ENCODE assay signal across 14 cellular contexts in genomic region chr7:69199048-69199447, GRCh38.
DNase-seq lines count a peak whose midpoint lies in the region; ATAC-seq and TF ChIP-seq lines count a peak whose summit lies in the region.
"Had no signal": no experiment of that assay in that cellular context is flagged by ENCODE, and none has a peak within 500 bp of the region (broad histone marks: within the 10 kb centered on the region; RNA-seq: fewer than 3 reads in every experiment).

No MANE protein-coding gene starts in this region.

- H3K4me3 Mint-ChIP-seq in activated naive CD8-positive, alpha-beta T cell = peak overlapping the region; percentile 61
- H3K4me3 Mint-ChIP-seq in stimulated activated memory B cell treated with anti-CD40 and anti-IgM and Interleukin-4, amounts not matched to agents 10 μg/mL and 1 μg/mL and 100 μg/mL, for 72 hours = no peak overlapping the region

- H3K4me3 ChIP-seq in KMS-11 (IDR thresholded peaks at IDR 0.05; ENCODE audit: insufficient read depth, low read depth, low read length) (no peak overlapping the region), adrenal gland (no peak overlapping the region)
- H3K4me3 ChIP-seq: SJSA1 had no signal

- H3K27me3 ChIP-seq in KMS-11 (ENCODE audit: insufficient read depth, low read depth) (no peaks in the 10 kb centered on the region), adrenal gland (no peaks in the 10 kb centered on the region)
- H3K27me3 ChIP-seq: SJSA1 had no signal

- H3K4me1 ChIP-seq in KMS-11 (ENCODE audit: low read depth, poor library complexity, severe bottlenecking) = no peaks in the 10 kb centered on the region
- H3K4me1 ChIP-seq in adrenal gland (replicated peaks in 1 of 2) = no peaks in the 10 kb centered on the region
- H3K4me1 ChIP-seq: SJSA1 had no signal

- H3K4me2 ChIP-seq in KMS-11 = no peak overlapping the region

- H4K20me1 ChIP-seq in KMS-11 (ENCODE audit: insufficient read depth) = no peaks in the 10 kb centered on the region

- peaks cover 19 to 32% of the 10 kb centered on the region in 2 donors for H3K9me3 Mint-ChIP-seq in activated naive CD4-positive, alpha-beta T cell treated with anti-CD3 and anti-CD28 coated beads, Interleukin-2, amount 50 U/mL, for 72 hours
- H3K9me3 Mint-ChIP-seq in activated naive CD8-positive, alpha-beta T cell (ENCODE audit: low read depth) = peaks cover 17% of the 10 kb centered on the region
- peaks cover 18% of the 10 kb centered on the region for H3K9me3 Mint-ChIP-seq in stimulated activated memory B cell treated with anti-CD40 and anti-IgM and Interleukin-4, amounts not matched to agents 10 μg/mL and 1 μg/mL and 100 μg/mL, for 72 hours

- intact Hi-C loops in adrenal gland (cut with DNase I) = no loop called here

- no peaks in the 10 kb centered on the region for H3K79me2 ChIP-seq in KMS-11 (ENCODE audit: insufficient read depth, low read depth)

- ATAC-seq in activated naive CD4-positive, alpha-beta T cell treated with anti-CD3 and anti-CD28 coated beads, Interleukin-2, amount 50 U/mL, for 72 hours = no peak
- ATAC-seq in stimulated activated memory B cell treated with anti-CD40 and anti-IgM and Interleukin-4, amounts not matched to agents 10 μg/mL and 1 μg/mL and 100 μg/mL, for 72 hours = no peak
- ATAC-seq: PC-3 had no signal

- H3K36me3 ChIP-seq in KMS-11 (ENCODE audit: insufficient read depth) = no peaks in the 10 kb centered on the region
- no peaks in the 10 kb centered on the region for H3K36me3 ChIP-seq in adrenal gland (replicated peaks in 1 of 2)
- H3K36me3 ChIP-seq: SJSA1 had no signal

- WGBS in adrenal gland, 4 donors = 71 to 79% (median 77%) methylated on average over 5 of the region's 5 CpGs

- H3K27me3 Mint-ChIP-seq in activated naive CD8-positive, alpha-beta T cell = no peaks in the 10 kb centered on the region
- H3K27me3 Mint-ChIP-seq in stimulated activated memory B cell treated with anti-CD40 and anti-IgM and Interleukin-4, amounts not matched to agents 10 μg/mL and 1 μg/mL and 100 μg/mL, for 72 hours = no peaks in the 10 kb centered on the region

- peak overlapping the region; percentile 39; the same call in 1 of the 2 replicates for H2AFZ ChIP-seq in KMS-11 (ENCODE audit: low read depth)

- H3K9me3 ChIP-seq in adrenal gland (replicated peaks in 1 of 3) = no peaks in the 10 kb centered on the region

- peaks cover 18% of the 10 kb centered on the region for H3K4me1 Mint-ChIP-seq in activated naive CD8-positive, alpha-beta T cell (ENCODE audit: low read depth)
- peaks cover 10% of the 10 kb centered on the region for H3K4me1 Mint-ChIP-seq in stimulated activated memory B cell treated with anti-CD40 and anti-IgM and Interleukin-4, amounts not matched to agents 10 μg/mL and 1 μg/mL and 100 μg/mL, for 72 hours

- no peak for TF ChIP-seq CTCF in KMS-11 (conservative IDR thresholded peaks at IDR 0.05; ENCODE audit: low read depth, low read length)
- no peak for TF ChIP-seq CTCF in adrenal gland (IDR thresholded peaks at IDR 0.05)

- DNase-seq in activated naive CD4-positive, alpha-beta T cell treated with anti-CD3 and anti-CD28 coated beads, Interleukin-2, amount 50 U/mL, for 72 hours (ENCODE audit: low spot score in 2 of 2) = no peak
- no peak for DNase-seq in activated naive CD4-positive, alpha-beta T cell (lab: John Stamatoyannopoulos, UW)
- DNase-seq in adrenal gland (no peak), NCI-H345 (lab: John Stamatoyannopoulos, UW) (no peak), NCI-H2196 (lab: John Stamatoyannopoulos, UW; ENCODE audit: unreplicated experiment) (no peak)
- DNase-seq: aorta; effector memory CD4-positive, alpha-beta T cell; NCI-H526; PC-3; T1000 had no signal

- no peak for TF ChIP-seq POLR2A in adrenal gland (IDR thresholded peaks at IDR 0.05)

- peak overlapping the region; percentile 3 to 71 for H3K27ac Mint-ChIP-seq in activated naive CD4-positive, alpha-beta T cell treated with anti-CD3 and anti-CD28 coated beads, Interleukin-2, amount 50 U/mL, for 72 hours
- H3K27ac Mint-ChIP-seq in activated naive CD8-positive, alpha-beta T cell = peak overlapping the region; percentile 90
- peak overlapping the region; percentile 67 for H3K27ac Mint-ChIP-seq in stimulated activated memory B cell treated with anti-CD40 and anti-IgM and Interleukin-4, amounts not matched to agents 10 μg/mL and 1 μg/mL and 100 μg/mL, for 72 hours

- peaks cover 15 to 25% of the 10 kb centered on the region in 2 donors for H3K36me3 Mint-ChIP-seq in activated naive CD4-positive, alpha-beta T cell treated with anti-CD3 and anti-CD28 coated beads, Interleukin-2, amount 50 U/mL, for 72 hours
- H3K36me3 Mint-ChIP-seq in activated naive CD8-positive, alpha-beta T cell = peaks cover 5% of the 10 kb centered on the region
- peaks cover 6% of the 10 kb centered on the region for H3K36me3 Mint-ChIP-seq in stimulated activated memory B cell treated with anti-CD40 and anti-IgM and Interleukin-4, amounts not matched to agents 10 μg/mL and 1 μg/mL and 100 μg/mL, for 72 hours

- no peak overlapping the region for H3K9ac ChIP-seq in KMS-11

- no peak overlapping the region for H3K27ac ChIP-seq in KMS-11
- H3K27ac ChIP-seq in adrenal gland = peak overlapping the region in 1 of 5 donors; percentile 1
- H3K27ac ChIP-seq: SJSA1 had no signal

Comparison
In these comparisons a context has a peak if more than half of its experiments do, and no peak if none do; other contexts are left out.
1. H3K27ac Mint-ChIP-seq: peak in every context shown above with its lines; median percentile 90 in activated naive CD8-positive, alpha-beta T cell; 67 in stimulated activated memory B cell treated with anti-CD40 and anti-IgM and Interleukin-4, amounts not matched to agents 10 μg/mL and 1 μg/mL and 100 μg/mL, for 72 hours; 37 in activated naive CD4-positive, alpha-beta T cell treated with anti-CD3 and anti-CD28 coated beads, Interleukin-2, amount 50 U/mL, for 72 hours.